In the genomic region with DNA sequence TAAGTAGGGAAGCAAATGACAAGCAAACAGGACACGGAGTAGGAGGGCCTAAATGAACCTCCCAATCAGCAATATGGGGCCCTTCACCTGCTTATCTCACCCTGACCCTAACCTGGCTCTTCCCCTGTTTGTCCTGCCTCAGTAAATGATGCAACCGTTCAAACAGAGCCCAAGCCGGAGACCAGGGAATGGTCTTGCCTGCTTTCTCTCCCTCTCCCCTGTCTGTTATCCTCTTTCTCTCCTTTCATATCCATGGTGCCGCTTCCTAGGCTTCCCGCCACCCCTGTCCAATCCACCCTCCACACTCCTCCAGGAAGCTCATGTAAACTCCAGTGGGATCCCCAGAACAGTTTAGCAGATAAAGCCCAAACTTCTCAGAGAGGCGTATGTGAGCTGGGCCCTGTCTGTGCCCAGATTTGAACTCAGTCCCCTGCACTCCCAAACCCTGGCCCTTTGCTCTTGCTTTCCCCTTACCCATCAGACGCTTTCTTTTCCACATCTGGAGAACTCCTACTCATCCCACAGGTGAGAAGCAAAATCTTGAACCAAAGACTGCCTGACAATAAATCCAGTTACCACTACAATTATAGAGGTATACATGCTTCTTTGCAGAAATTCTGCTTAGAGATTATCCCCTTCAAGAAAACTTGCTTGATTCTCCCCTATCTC, we compare ENCODE assay signal across 1 cellular context.
TF ChIP-seq lines count a peak whose summit lies in the region.

No MANE protein-coding gene starts in this region.

TF ChIP-seq in K562, 482 proteins besides CTCF, POLR2A, EP300 and RAD21 (continued from another document and continues in another):
- TF ChIP-seq, protein P1, sequence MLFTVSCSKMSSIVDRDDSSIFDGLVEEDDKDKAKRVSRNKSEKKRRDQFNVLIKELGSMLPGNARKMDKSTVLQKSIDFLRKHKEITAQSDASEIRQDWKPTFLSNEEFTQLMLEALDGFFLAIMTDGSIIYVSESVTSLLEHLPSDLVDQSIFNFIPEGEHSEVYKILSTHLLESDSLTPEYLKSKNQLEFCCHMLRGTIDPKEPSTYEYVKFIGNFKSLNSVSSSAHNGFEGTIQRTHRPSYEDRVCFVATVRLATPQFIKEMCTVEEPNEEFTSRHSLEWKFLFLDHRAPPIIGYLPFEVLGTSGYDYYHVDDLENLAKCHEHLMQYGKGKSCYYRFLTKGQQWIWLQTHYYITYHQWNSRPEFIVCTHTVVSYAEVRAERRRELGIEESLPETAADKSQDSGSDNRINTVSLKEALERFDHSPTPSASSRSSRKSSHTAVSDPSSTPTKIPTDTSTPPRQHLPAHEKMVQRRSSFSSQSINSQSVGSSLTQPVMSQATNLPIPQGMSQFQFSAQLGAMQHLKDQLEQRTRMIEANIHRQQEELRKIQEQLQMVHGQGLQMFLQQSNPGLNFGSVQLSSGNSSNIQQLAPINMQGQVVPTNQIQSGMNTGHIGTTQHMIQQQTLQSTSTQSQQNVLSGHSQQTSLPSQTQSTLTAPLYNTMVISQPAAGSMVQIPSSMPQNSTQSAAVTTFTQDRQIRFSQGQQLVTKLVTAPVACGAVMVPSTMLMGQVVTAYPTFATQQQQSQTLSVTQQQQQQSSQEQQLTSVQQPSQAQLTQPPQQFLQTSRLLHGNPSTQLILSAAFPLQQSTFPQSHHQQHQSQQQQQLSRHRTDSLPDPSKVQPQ (CRISPR knock-in tag; IDR thresholded peaks at IDR 0.05; ENCODE audit: borderline replicate concordance) = no peak
- TF ChIP-seq GTF2E2 (tag; IDR thresholded peaks at IDR 0.05) (no peak), ETV1 (tag; conservative IDR thresholded peaks at IDR 0.05; ENCODE audit: low read depth) (0 out of 2 replicates have a peak, but pooled peaks have one; percentile 3), ESRRA (IDR thresholded peaks at IDR 0.05; ENCODE audit: borderline replicate concordance, low read depth) (peak; percentile 57; the same call in 1 of the 2 replicates), ADNP (tag; IDR thresholded peaks at IDR 0.05) (no peak), CAMTA2 (CRISPR knock-in tag; conservative IDR thresholded peaks at IDR 0.05) (no peak), NFYB (IDR thresholded peaks at IDR 0.05; ENCODE audit: extremely low read depth, insufficient read length) (peak; percentile 58), E2F3 (CRISPR knock-in tag; IDR thresholded peaks at IDR 0.05) (no peak), NBN (IDR thresholded peaks at IDR 0.05; ENCODE audit: low read depth) (peak; percentile 61; the same call in 1 of the 2 replicates), MCM3 (IDR thresholded peaks at IDR 0.05) (no peak), KLF13 (tag; IDR thresholded peaks at IDR 0.05; ENCODE audit: borderline replicate concordance, low read depth) (no peak), NR4A1 (CRISPR knock-in tag; IDR thresholded peaks at IDR 0.05) (no peak), NR4A1 (tag; IDR thresholded peaks at IDR 0.05) (no peak; the same call in 1 of the 2 replicates), MEIS2 (IDR thresholded peaks at IDR 0.05; ENCODE audit: partially characterized antibody) (no peak), ZNF316 (IDR thresholded peaks at IDR 0.05) (no peak), ZNF695 (CRISPR knock-in tag; IDR thresholded peaks at IDR 0.05) (no peak), MYNN (IDR thresholded peaks at IDR 0.05) (no peak), MYNN (CRISPR knock-in tag; IDR thresholded peaks at IDR 0.05) (no peak), SETDB1 (IDR thresholded peaks at IDR 0.05; ENCODE audit: low read length) (no peak), NR2F6 (CRISPR knock-in tag; IDR thresholded peaks at IDR 0.05) (no peak), SRSF9 (IDR thresholded peaks at IDR 0.05; ENCODE audit: borderline replicate concordance, low read depth, low read length) (no peak), SIRT6 (IDR thresholded peaks at IDR 0.05; ENCODE audit: low read depth, low read length) (no peak)
- TF ChIP-seq, protein P2, sequence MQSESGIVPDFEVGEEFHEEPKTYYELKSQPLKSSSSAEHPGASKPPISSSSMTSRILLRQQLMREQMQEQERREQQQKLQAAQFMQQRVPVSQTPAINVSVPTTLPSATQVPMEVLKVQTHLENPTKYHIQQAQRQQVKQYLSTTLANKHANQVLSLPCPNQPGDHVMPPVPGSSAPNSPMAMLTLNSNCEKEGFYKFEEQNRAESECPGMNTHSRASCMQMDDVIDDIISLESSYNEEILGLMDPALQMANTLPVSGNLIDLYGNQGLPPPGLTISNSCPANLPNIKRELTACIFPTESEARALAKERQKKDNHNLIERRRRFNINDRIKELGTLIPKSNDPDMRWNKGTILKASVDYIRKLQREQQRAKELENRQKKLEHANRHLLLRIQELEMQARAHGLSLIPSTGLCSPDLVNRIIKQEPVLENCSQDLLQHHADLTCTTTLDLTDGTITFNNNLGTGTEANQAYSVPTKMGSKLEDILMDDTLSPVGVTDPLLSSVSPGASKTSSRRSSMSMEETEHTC (IDR thresholded peaks at IDR 0.05) = no peak
- TF ChIP-seq, protein P3, sequence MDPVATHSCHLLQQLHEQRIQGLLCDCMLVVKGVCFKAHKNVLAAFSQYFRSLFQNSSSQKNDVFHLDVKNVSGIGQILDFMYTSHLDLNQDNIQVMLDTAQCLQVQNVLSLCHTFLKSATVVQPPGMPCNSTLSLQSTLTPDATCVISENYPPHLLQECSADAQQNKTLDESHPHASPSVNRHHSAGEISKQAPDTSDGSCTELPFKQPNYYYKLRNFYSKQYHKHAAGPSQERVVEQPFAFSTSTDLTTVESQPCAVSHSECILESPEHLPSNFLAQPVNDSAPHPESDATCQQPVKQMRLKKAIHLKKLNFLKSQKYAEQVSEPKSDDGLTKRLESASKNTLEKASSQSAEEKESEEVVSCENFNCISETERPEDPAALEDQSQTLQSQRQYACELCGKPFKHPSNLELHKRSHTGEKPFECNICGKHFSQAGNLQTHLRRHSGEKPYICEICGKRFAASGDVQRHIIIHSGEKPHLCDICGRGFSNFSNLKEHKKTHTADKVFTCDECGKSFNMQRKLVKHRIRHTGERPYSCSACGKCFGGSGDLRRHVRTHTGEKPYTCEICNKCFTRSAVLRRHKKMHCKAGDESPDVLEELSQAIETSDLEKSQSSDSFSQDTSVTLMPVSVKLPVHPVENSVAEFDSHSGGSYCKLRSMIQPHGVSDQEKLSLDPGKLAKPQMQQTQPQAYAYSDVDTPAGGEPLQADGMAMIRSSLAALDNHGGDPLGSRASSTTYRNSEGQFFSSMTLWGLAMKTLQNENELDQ (CRISPR knock-in tag; IDR thresholded peaks at IDR 0.05; ENCODE audit: borderline replicate concordance) = no peak
- TF ChIP-seq, protein P4, sequence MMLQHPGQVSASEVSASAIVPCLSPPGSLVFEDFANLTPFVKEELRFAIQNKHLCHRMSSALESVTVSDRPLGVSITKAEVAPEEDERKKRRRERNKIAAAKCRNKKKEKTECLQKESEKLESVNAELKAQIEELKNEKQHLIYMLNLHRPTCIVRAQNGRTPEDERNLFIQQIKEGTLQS (IDR thresholded peaks at IDR 0.05) = peak; percentile 96
- TF ChIP-seq, protein P4 (CRISPR knock-in tag; conservative IDR thresholded peaks at IDR 0.05) = no peak
- TF ChIP-seq, protein P5, sequence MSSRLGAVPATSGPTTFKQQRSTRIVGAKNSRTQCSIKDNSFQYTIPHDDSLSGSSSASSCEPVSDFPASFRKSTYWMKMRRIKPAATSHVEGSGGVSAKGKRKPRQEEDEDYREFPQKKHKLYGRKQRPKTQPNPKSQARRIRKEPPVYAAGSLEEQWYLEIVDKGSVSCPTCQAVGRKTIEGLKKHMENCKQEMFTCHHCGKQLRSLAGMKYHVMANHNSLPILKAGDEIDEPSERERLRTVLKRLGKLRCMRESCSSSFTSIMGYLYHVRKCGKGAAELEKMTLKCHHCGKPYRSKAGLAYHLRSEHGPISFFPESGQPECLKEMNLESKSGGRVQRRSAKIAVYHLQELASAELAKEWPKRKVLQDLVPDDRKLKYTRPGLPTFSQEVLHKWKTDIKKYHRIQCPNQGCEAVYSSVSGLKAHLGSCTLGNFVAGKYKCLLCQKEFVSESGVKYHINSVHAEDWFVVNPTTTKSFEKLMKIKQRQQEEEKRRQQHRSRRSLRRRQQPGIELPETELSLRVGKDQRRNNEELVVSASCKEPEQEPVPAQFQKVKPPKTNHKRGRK (tag; IDR thresholded peaks at IDR 0.05) = no peak
- TF ChIP-seq, protein P6, sequence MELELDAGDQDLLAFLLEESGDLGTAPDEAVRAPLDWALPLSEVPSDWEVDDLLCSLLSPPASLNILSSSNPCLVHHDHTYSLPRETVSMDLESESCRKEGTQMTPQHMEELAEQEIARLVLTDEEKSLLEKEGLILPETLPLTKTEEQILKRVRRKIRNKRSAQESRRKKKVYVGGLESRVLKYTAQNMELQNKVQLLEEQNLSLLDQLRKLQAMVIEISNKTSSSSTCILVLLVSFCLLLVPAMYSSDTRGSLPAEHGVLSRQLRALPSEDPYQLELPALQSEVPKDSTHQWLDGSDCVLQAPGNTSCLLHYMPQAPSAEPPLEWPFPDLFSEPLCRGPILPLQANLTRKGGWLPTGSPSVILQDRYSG (tag; conservative IDR thresholded peaks at IDR 0.05; ENCODE audit: low read depth) = no peak
- TF ChIP-seq, protein P7, sequence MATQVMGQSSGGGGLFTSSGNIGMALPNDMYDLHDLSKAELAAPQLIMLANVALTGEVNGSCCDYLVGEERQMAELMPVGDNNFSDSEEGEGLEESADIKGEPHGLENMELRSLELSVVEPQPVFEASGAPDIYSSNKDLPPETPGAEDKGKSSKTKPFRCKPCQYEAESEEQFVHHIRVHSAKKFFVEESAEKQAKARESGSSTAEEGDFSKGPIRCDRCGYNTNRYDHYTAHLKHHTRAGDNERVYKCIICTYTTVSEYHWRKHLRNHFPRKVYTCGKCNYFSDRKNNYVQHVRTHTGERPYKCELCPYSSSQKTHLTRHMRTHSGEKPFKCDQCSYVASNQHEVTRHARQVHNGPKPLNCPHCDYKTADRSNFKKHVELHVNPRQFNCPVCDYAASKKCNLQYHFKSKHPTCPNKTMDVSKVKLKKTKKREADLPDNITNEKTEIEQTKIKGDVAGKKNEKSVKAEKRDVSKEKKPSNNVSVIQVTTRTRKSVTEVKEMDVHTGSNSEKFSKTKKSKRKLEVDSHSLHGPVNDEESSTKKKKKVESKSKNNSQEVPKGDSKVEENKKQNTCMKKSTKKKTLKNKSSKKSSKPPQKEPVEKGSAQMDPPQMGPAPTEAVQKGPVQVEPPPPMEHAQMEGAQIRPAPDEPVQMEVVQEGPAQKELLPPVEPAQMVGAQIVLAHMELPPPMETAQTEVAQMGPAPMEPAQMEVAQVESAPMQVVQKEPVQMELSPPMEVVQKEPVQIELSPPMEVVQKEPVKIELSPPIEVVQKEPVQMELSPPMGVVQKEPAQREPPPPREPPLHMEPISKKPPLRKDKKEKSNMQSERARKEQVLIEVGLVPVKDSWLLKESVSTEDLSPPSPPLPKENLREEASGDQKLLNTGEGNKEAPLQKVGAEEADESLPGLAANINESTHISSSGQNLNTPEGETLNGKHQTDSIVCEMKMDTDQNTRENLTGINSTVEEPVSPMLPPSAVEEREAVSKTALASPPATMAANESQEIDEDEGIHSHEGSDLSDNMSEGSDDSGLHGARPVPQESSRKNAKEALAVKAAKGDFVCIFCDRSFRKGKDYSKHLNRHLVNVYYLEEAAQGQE (CRISPR knock-in tag; IDR thresholded peaks at IDR 0.05; ENCODE audit: low read depth) = no peak
- TF ChIP-seq, protein P8, sequence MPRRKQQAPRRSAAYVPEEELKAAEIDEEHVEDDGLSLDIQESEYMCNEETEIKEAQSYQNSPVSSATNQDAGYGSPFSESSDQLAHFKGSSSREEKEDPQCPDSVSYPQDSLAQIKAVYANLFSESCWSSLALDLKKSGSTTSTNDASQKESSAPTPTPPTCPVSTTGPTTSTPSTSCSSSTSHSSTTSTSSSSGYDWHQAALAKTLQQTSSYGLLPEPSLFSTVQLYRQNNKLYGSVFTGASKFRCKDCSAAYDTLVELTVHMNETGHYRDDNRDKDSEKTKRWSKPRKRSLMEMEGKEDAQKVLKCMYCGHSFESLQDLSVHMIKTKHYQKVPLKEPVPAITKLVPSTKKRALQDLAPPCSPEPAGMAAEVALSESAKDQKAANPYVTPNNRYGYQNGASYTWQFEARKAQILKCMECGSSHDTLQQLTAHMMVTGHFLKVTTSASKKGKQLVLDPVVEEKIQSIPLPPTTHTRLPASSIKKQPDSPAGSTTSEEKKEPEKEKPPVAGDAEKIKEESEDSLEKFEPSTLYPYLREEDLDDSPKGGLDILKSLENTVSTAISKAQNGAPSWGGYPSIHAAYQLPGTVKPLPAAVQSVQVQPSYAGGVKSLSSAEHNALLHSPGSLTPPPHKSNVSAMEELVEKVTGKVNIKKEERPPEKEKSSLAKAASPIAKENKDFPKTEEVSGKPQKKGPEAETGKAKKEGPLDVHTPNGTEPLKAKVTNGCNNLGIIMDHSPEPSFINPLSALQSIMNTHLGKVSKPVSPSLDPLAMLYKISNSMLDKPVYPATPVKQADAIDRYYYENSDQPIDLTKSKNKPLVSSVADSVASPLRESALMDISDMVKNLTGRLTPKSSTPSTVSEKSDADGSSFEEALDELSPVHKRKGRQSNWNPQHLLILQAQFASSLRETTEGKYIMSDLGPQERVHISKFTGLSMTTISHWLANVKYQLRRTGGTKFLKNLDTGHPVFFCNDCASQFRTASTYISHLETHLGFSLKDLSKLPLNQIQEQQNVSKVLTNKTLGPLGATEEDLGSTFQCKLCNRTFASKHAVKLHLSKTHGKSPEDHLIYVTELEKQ (CRISPR knock-in tag; IDR thresholded peaks at IDR 0.05) = no peak
- TF ChIP-seq, protein P9, sequence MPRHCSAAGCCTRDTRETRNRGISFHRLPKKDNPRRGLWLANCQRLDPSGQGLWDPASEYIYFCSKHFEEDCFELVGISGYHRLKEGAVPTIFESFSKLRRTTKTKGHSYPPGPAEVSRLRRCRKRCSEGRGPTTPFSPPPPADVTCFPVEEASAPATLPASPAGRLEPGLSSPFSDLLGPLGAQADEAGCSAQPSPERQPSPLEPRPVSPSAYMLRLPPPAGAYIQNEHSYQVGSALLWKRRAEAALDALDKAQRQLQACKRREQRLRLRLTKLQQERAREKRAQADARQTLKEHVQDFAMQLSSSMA (CRISPR knock-in tag; IDR thresholded peaks at IDR 0.05) = no peak
